8 cellular contexts compared by ENCODE assay signal in the genomic region with DNA sequence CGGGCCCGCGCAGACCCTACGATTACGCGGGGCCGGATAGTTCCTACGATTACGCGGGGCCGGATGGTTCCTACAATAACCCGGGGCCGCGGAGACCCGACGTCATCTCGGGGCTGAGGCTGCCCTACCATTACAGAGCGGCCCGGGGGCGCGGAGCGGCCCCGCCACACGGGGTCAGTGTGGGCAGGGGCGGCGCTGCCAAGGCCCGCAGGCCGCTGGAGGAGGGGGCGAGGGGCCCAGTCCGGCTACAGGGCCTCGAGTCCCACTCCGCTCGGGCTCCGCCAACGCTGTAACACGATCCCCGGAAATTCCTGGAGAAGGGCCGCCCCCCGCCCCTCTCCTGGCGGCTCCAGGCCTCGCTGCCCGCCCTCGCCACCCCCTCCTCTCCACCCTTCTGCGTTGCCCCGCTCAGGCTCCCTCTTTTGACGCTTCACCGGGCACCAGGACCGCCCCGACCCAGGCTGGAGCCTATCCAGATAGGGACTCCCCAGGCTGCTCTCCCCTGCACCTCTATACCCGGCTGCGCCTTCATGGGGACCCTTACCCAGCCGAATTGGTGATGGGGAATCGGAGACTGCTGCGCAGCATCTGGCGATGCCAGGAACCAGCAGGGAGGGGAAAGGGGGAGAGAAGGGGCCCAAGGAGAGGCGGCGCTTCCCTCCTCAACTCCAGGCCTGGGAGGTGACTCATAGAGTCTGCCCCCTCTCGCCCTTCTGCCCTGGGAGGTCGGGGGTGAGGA. TPM values are rescaled to one million over a fixed set of nuclear protein-coding genes. Genes with fewer than 3 reads are reported as not detected.
DNase-seq lines count a peak whose midpoint lies in the region; ATAC-seq, FAIRE-seq and TF ChIP-seq lines count a peak whose summit lies in the region.

A gene with protein sequence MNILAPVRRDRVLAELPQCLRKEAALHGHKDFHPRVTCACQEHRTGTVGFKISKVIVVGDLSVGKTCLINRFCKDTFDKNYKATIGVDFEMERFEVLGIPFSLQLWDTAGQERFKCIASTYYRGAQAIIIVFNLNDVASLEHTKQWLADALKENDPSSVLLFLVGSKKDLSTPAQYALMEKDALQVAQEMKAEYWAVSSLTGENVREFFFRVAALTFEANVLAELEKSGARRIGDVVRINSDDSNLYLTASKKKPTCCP (minus strand): TSS at position 291 of the 739 bp plus-strand sequence. CDS start 602 bp downstream, outside the sequence.

- FAIRE-seq in HepG2 (lab: Jason Lieb, UNC), result no peak

- peaks cover 31 to 57% of the 10 kb centered on the region in 2 donors for H3K36me3 Mint-ChIP-seq in stimulated activated naive B cell treated with anti-CD40 and anti-IgM and Interleukin-4, amounts not matched to agents 10 μg/mL and 1 μg/mL and 100 μg/mL, for 72 hours

- ATAC-seq in HepG2 (no peak), HG03095 (IDR thresholded peaks at IDR 0.05; ENCODE audit: unreplicated experiment) (no peak), HG03159 (IDR thresholded peaks at IDR 0.05; ENCODE audit: unreplicated experiment) (no peak)
- peak; percentile 28 to 33 for ATAC-seq in stimulated activated naive B cell treated with anti-CD40 and anti-IgM and Interleukin-4, amounts not matched to agents 10 μg/mL and 1 μg/mL and 100 μg/mL, for 72 hours (replicated peaks)

- peaks cover 38 to 51% of the 10 kb centered on the region in 2 donors for H3K4me1 Mint-ChIP-seq in stimulated activated naive B cell treated with anti-CD40 and anti-IgM and Interleukin-4, amounts not matched to agents 10 μg/mL and 1 μg/mL and 100 μg/mL, for 72 hours

- no peaks in the 10 kb centered on the region for H3K9me3 ChIP-seq in HepG2 (ENCODE audit: low read length)

- TF ChIP-seq CTCF in HepG2 (CRISPR knock-in tag; IDR thresholded peaks at IDR 0.05), result no peak

- TF ChIP-seq EP300 in HepG2 (IDR thresholded peaks at IDR 0.05; ENCODE audit: low read depth in 2 of 2, low read length in 2 of 2) (no peak), HepG2 (CRISPR knock-in tag; IDR thresholded peaks at IDR 0.05; ENCODE audit: borderline replicate concordance) (no peak)

- peak within 1 kb of the TSS; percentile 95 for H3K27ac Mint-ChIP-seq in stimulated activated naive B cell treated with anti-CD40 and anti-IgM and Interleukin-4, amounts not matched to agents 10 μg/mL and 1 μg/mL and 100 μg/mL, for 72 hours

- intact Hi-C loops in HepG2 (cut with micrococcal nuclease; ENCODE audit: unreplicated experiment), result no loop called here

- H3K27me3 ChIP-seq in H7 (ENCODE audit: control insufficient read depth, insufficient read depth, low read length), result no peaks in the 10 kb centered on the region
- peaks cover 2 to 3% of the 10 kb centered on the region in 2 experiments; a peak in 3 of 5 replicates for H3K27me3 ChIP-seq in HepG2 (ENCODE audit: control insufficient read depth in 1 of 2, insufficient read depth in 2 of 2, low read length in 2 of 2)

- no peaks in the 10 kb centered on the region for H3K27me3 Mint-ChIP-seq in stimulated activated naive B cell treated with anti-CD40 and anti-IgM and Interleukin-4, amounts not matched to agents 10 μg/mL and 1 μg/mL and 100 μg/mL, for 72 hours

- peak within 1 kb of the TSS; percentile 87 for H3K4me3 Mint-ChIP-seq in stimulated activated naive B cell treated with anti-CD40 and anti-IgM and Interleukin-4, amounts not matched to agents 10 μg/mL and 1 μg/mL and 100 μg/mL, for 72 hours

- POLR2A ChIA-PET in HepG2 (lab: Yijun Ruan, JAX), result no interaction called here

- TF ChIP-seq POLR2A in HepG2 (IDR thresholded peaks at IDR 0.05; ENCODE audit: insufficient read depth in 1 of 2, low read depth in 2 of 2, low read length in 2 of 2), result no peak

- in situ Hi-C loops in SK-MEL-5 (cut with HindIII; ENCODE audit: low pct_unique_long_range_greater_than_20kb, low sequenced_read_pairs) (no loop called here), HepG2 (cut with HindIII; ENCODE audit: extremely low pct_ligation_motif_present, low pct_unique_long_range_greater_than_20kb) (loop anchor here (5.0 kb wide), 1 partner anchor 70 kb away; the partner anchor contains the start of gene BLTP2)

- no TSS peak for BruUV-seq in HepG2 (replicated peaks; lab: Mats Ljungman, UMichigan)

- H3K36me3 ChIP-seq in H7 (replicated peaks; ENCODE audit: control insufficient read depth, insufficient read depth, low read length) (peaks cover 32% of the 10 kb centered on the region), HepG2 (replicated peaks in 1 of 2; ENCODE audit: control insufficient read depth in 1 of 2, insufficient read depth in 2 of 2, low read length in 2 of 2) (peaks cover 2 to 19% of the 10 kb centered on the region in 2 experiments; a peak in 3 of 5 replicates)

- H2AFZ ChIP-seq in HepG2 (ENCODE audit: low read length), result no peak within 1 kb of the TSS

- WGBS in HepG2 (ENCODE audit: low lambda C conversion rate), result 88% methylated on average over 30 of the region's 59 CpGs

- H3K27ac ChIP-seq in HepG2 (ENCODE audit: extremely low read length, insufficient read depth, low read length), result no peak within 1 kb of the TSS

- peaks cover 28% of the 10 kb centered on the region for H3K79me2 ChIP-seq in HepG2 (ENCODE audit: insufficient read depth, low read length)

- peak within 1 kb of the TSS; percentile 98 for H3K9ac ChIP-seq in HepG2 (ENCODE audit: insufficient read depth, low read depth, low read length)

- H3K4me2 ChIP-seq in HepG2 (ENCODE audit: low read depth, low read length), result peak within 1 kb of the TSS; percentile 73; the same call in 1 of the 2 replicates

- no peak for TF ChIP-seq RAD21 in HepG2 (CRISPR knock-in tag; IDR thresholded peaks at IDR 0.05)

- no peaks in the 10 kb centered on the region for H3K9me3 Mint-ChIP-seq in stimulated activated naive B cell treated with anti-CD40 and anti-IgM and Interleukin-4, amounts not matched to agents 10 μg/mL and 1 μg/mL and 100 μg/mL, for 72 hours

- peaks cover 22% of the 10 kb centered on the region for H4K20me1 ChIP-seq in HepG2 (ENCODE audit: insufficient read depth, low read length)

- CTCF ChIA-PET in HepG2 (lab: Yijun Ruan, JAX; ENCODE audit: low intra/inter-chr PET ratio, low total read pairs), result no interaction called here

- H3K4me3 ChIP-seq in H7 (ENCODE audit: insufficient read depth, low read depth, low read length) (peak within 1 kb of the TSS; percentile 87), HepG2 (replicated peaks in 1 of 3; ENCODE audit: insufficient read depth in 1 of 3, low read depth in 2 of 3, low read length in 3 of 3) (no peak within 1 kb of the TSS)

- DNase-seq in C1 segment of cervical spinal cord (lab: John Stamatoyannopoulos, UW) (peak in 10 of 14 donors; percentile 15 to 86 (median 52)), H7 (peak; percentile 96), SK-MEL-5 (ENCODE audit: low read depth, low spot score) (peak; percentile 74), dermis microvascular lymphatic vessel endothelial cell (ENCODE audit: low read depth in 2 of 2) (peak in 1 of 2 donors; percentile 70), HepG2 (ENCODE audit: low spot score) (no peak)
- peak; percentile 41 for DNase-seq in stimulated activated naive B cell treated with anti-CD40 and anti-IgM and Interleukin-4, amounts not matched to agents 10 μg/mL and 1 μg/mL and 100 μg/mL, for 72 hours

- H3K4me1 ChIP-seq in HepG2 (ENCODE audit: insufficient read depth, low read length), result peaks cover 44% of the 10 kb centered on the region

RNA-seq across cellular contexts. Expression of the gene that starts here (rescaled TPM):
- total RNA-seq in H7 (2014; rRNA removed; shearing (Covaris generic)), result 209 and 284 TPM in 2 replicates
- 89.9 and 93.4 TPM in 2 replicates for total RNA-seq in SK-MEL-5 (2014; rRNA removed; shearing (Covaris generic))
- polyA plus RNA-seq in SK-MEL-5 (2015; cell fraction: cytosol; rRNA removed), result 91.3 and 123 TPM in 2 replicates
- polyA plus RNA-seq in SK-MEL-5 (2015; cell fraction: nucleus; rRNA removed), result 159 and 165 TPM in 2 replicates
- 11.8 and 18.8 TPM in 2 replicates for total RNA-seq in dermis microvascular lymphatic vessel endothelial cell
- total RNA-seq in HepG2 (2016; rRNA removed; fragmentation: Illumina TruSeq; extraction: Trizol), result 0.49 TPM in 1 of 2 replicates, not detected in the other
- not detected in 2 replicates for total RNA-seq in HepG2 (2016; cell fraction: cytosol; rRNA removed; fragmentation: Illumina TruSeq; extraction: Trizol; ENCODE audit: low read depth)
- total RNA-seq in HepG2 (2016; cell fraction: insoluble cytoplasmic fraction; rRNA removed; fragmentation: Illumina TruSeq; extraction: Trizol), result 0.17 TPM in 1 of 2 replicates, not detected in the other
- 0.41 TPM in 1 of 2 replicates, not detected in the other for total RNA-seq in HepG2 (2016; cell fraction: membrane; rRNA removed; fragmentation: Illumina TruSeq; extraction: Trizol)
- not detected in 2 replicates for total RNA-seq in HepG2 (2016; cell fraction: nucleus; rRNA removed; fragmentation: Illumina TruSeq; extraction: Trizol)
- polyA plus RNA-seq in HepG2 (2011; rRNA removed), result not detected in 2 replicates
- polyA plus RNA-seq in HepG2 (2011; cell fraction: cytosol; rRNA removed), result 0.16 and 0.24 TPM in 2 replicates
- 0.31 and 0.50 TPM in 2 replicates for polyA plus RNA-seq in HepG2 (2011; cell fraction: nucleus; rRNA removed)
- polyA plus RNA-seq in HepG2 (2012), result not detected in 2 replicates
- not detected in 2 replicates for polyA plus RNA-seq in HepG2 (2016; cell fraction: cytosol; fragmentation: Illumina TruSeq; extraction: Trizol; ENCODE audit: low read depth)
- 0.43 TPM in 1 of 2 replicates, not detected in the other for polyA plus RNA-seq in HepG2 (2016; cell fraction: insoluble cytoplasmic fraction; fragmentation: Illumina TruSeq; extraction: Trizol; ENCODE audit: low read depth)
- not detected in 2 replicates for polyA plus RNA-seq in HepG2 (2016; cell fraction: membrane; fragmentation: Illumina TruSeq; extraction: Trizol; ENCODE audit: low read depth)
- polyA plus RNA-seq in HepG2 (2016; cell fraction: nucleus; fragmentation: Illumina TruSeq; extraction: Trizol; ENCODE audit: insufficient read depth, low read depth), result 1.2 TPM in 1 of 2 replicates, not detected in the other
- polyA minus RNA-seq in HepG2 (2011; rRNA and poly(A)+ RNA removed; ENCODE audit: low replicate concordance), result 0.36 and 236 TPM in 2 replicates
- polyA minus RNA-seq in HepG2 (2011; cell fraction: cytosol; rRNA and poly(A)+ RNA removed), result 1.6 and 2.4 TPM in 2 replicates
- 0.52 and 0.62 TPM in 2 replicates for polyA minus RNA-seq in HepG2 (2011; cell fraction: nucleus; rRNA and poly(A)+ RNA removed)

Comparison
In these comparisons a context has a peak if more than half of its experiments do, and no peak if none do; other contexts are left out.
1. ATAC-seq: peak in stimulated activated naive B cell treated with anti-CD40 and anti-IgM and Interleukin-4, amounts not matched to agents 10 μg/mL and 1 μg/mL and 100 μg/mL, for 72 hours (2 of 2); none in HepG2 (single experiment), HG03095 (single experiment) and HG03159 (single experiment).